ENCODE assay signal across 17 cellular contexts in genomic region chr2:37764108-37764507, GRCh38.
"Had no signal": no experiment of that assay in that cellular context is flagged by ENCODE, and none has a peak within 500 bp of the region (broad histone marks: within the 10 kb centered on the region; RNA-seq: fewer than 3 reads in every experiment).

No MANE protein-coding gene starts in this region.

- DNase-seq: activated CD4-positive, alpha-beta T cell treated with anti-CD3 and anti-CD28 coated beads, Interleukin-2, amount 10 ng/mL, durations not matched to agents 24 days and 14 days; activated CD4-positive, CD25-positive, alpha-beta regulatory T cell; activated gamma-delta T cell treated with Interleukin-2 at 50 U/mL for 16 hours; amniotic stem cell; cortex of kidney; effector CD4-positive, alpha-beta T cell; esophagus squamous epithelium; hippocampal formation; midbrain; pancreas; sigmoid colon; stimulated activated CD4-positive, alpha-beta T cell treated with anti-CD3 and anti-CD28 coated beads, Interleukin-2, amount 100 ng/mL, for 48 hours had no signal

- H3K9me3 ChIP-seq: esophagus squamous epithelium, pancreas, sigmoid colon had no signal

- H3K9me3 Mint-ChIP-seq: central memory CD8-positive, alpha-beta T cell; stimulated activated memory B cell treated with anti-CD40 and anti-IgM and Interleukin-4, amounts not matched to agents 10 μg/mL and 1 μg/mL and 100 μg/mL, for 72 hours had no signal

- H3K27me3 ChIP-seq: pancreas, sigmoid colon had no signal

- H3K27ac Mint-ChIP-seq: activated CD4-positive, alpha-beta T cell treated with anti-CD3 and anti-CD28 coated beads, Interleukin-2, amount 10 ng/mL, durations not matched to agents 24 days and 14 days; activated naive CD8-positive, alpha-beta T cell; brain; stimulated activated memory B cell treated with anti-CD40 and anti-IgM and Interleukin-4, amounts not matched to agents 10 μg/mL and 1 μg/mL and 100 μg/mL, for 72 hours had no signal

- ATAC-seq: pancreas; stimulated activated memory B cell treated with anti-CD40 and anti-IgM and Interleukin-4, amounts not matched to agents 10 μg/mL and 1 μg/mL and 100 μg/mL, for 72 hours had no signal

- H3K36me3 Mint-ChIP-seq: brain had no signal

- H3K27ac ChIP-seq: esophagus squamous epithelium, pancreas, sigmoid colon had no signal

- H3K36me3 ChIP-seq: esophagus squamous epithelium, pancreas, sigmoid colon had no signal

- H3K4me3 Mint-ChIP-seq: activated CD4-positive, alpha-beta T cell treated with anti-CD3 and anti-CD28 coated beads, Interleukin-2, amount 10 ng/mL, durations not matched to agents 24 days and 14 days; activated naive CD8-positive, alpha-beta T cell; brain; central memory CD8-positive, alpha-beta T cell; neural crest cell; stimulated activated memory B cell treated with anti-CD40 and anti-IgM and Interleukin-4, amounts not matched to agents 10 μg/mL and 1 μg/mL and 100 μg/mL, for 72 hours had no signal

- H3K27me3 Mint-ChIP-seq: activated naive CD8-positive, alpha-beta T cell; stimulated activated memory B cell treated with anti-CD40 and anti-IgM and Interleukin-4, amounts not matched to agents 10 μg/mL and 1 μg/mL and 100 μg/mL, for 72 hours had no signal

- H3K4me1 Mint-ChIP-seq: central memory CD8-positive, alpha-beta T cell; stimulated activated memory B cell treated with anti-CD40 and anti-IgM and Interleukin-4, amounts not matched to agents 10 μg/mL and 1 μg/mL and 100 μg/mL, for 72 hours had no signal

- H3K4me3 ChIP-seq: esophagus squamous epithelium, pancreas, sigmoid colon had no signal
